13 cellular contexts compared by ENCODE assay signal in the genomic region with DNA sequence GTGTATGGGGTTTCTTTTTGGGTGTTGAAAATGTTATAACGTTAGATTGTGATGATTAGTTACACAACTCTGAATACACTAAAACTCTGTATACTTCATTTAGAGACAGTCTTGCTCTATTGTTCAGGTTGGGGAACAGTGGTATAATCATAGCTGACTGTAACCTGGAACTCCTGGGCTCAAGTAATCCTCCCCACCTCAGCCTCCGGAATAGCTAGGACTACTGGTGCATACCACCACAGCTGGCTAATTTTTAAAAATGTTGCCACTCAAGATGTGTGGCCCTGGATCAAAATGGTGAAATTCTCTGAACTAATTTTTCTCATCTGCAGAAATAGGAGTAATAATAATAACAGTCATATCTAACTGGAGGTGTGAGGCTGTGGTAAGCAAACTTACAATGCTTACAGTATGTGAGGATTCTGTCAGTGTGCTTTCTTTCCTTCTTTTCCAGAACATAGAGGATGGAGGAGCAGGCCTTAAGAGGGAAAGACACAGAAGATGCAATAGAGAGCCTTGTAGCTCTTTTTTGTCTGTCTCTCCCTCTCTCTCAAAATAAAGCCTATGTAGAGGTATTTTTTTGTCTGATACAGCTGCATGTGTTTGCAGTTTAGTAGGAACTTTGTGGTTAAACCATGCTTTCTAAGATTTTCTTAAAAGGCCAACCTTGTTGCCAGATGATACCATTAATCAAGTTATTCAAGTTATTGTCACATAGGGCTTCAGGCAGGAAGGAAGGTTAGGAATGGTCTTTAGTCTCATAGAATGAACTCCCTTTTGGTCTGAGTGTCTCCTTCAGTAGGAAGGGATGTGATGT. TPM values are rescaled to one million over a fixed set of nuclear protein-coding genes. Genes with fewer than 3 reads are reported as not detected.
DNase-seq lines count a peak whose midpoint lies in the region; ATAC-seq, FAIRE-seq and TF ChIP-seq lines count a peak whose summit lies in the region.
"Had no signal": no experiment of that assay in that cellular context is flagged by ENCODE, and none has a peak within 500 bp of the region (broad histone marks: within the 10 kb centered on the region; RNA-seq: fewer than 3 reads in every experiment).

No MANE protein-coding gene starts in this region.

- no peak overlapping the region for H3K27ac Mint-ChIP-seq in activated T-helper 17 cell treated with anti-CD3 and anti-CD28 coated beads, Interleukin-2, amount 50 U/mL, for 72 hours

- 55 to 66% methylated on average over 2 of the region's 2 CpGs for WGBS in esophagus squamous epithelium, 2 donors

- H3K9ac ChIP-seq in BLaER1 treated with 17β-estradiol and CSF1 and Interleukin-3, amounts not matched to agents 10 nM and 100 nM, result peak overlapping the region in 3 of 11 experiments; percentile 4 to 24 (median 21); a peak in 2 of 22 replicates

- H3K4me2 ChIP-seq in BLaER1 treated with 17β-estradiol and CSF1 and Interleukin-3, amounts not matched to agents 10 nM and 100 nM, result peak overlapping the region; percentile 25 to 94 (median 76)

- no peak for TF ChIP-seq POLR2A in esophagus squamous epithelium (IDR thresholded peaks at IDR 0.05)

- peak; percentile 83 for FAIRE-seq in GM19239 (lab: Jason Lieb, UNC)
- FAIRE-seq: H54 had no signal

- peak; percentile 17 for ATAC-seq in activated T-helper 17 cell treated with anti-CD3 and anti-CD28 coated beads, Interleukin-2, amount 50 U/mL, for 72 hours (replicated peaks)

- TF ChIP-seq CTCF in GM20000 (IDR thresholded peaks at IDR 0.05; ENCODE audit: extremely low read depth, missing control alignments), result no peak
- TF ChIP-seq CTCF in esophagus squamous epithelium (IDR thresholded peaks at IDR 0.05), result no peak

- H3K4me1 Mint-ChIP-seq in activated T-helper 17 cell treated with anti-CD3 and anti-CD28 coated beads, Interleukin-2, amount 50 U/mL, for 72 hours, result peaks cover 36% of the 10 kb centered on the region

- intact Hi-C loops in esophagus squamous epithelium (cut with DNase I), result no loop called here

- peaks cover 13 to 32% (median 26%) of the 10 kb centered on the region in 11 experiments; a peak in 21 of 22 replicates for H3K36me3 ChIP-seq in BLaER1 treated with 17β-estradiol and CSF1 and Interleukin-3, amounts not matched to agents 10 nM and 100 nM
- H3K36me3 ChIP-seq in esophagus squamous epithelium, result peaks cover 0 to 22% (median 0%) of the 10 kb centered on the region in 3 donors

- peaks cover 39% of the 10 kb centered on the region for H3K36me3 Mint-ChIP-seq in activated T-helper 17 cell treated with anti-CD3 and anti-CD28 coated beads, Interleukin-2, amount 50 U/mL, for 72 hours (ENCODE audit: low read depth)

- peak overlapping the region in 5 of 11 experiments; percentile 0 to 43 (median 22); a peak in 4 of 22 replicates for H3K27ac ChIP-seq in BLaER1 treated with 17β-estradiol and CSF1 and Interleukin-3, amounts not matched to agents 10 nM and 100 nM
- peak overlapping the region in 1 of 4 donors; percentile 16 for H3K27ac ChIP-seq in esophagus squamous epithelium
- H3K27ac ChIP-seq: thyroid gland had no signal

- peaks cover 72 to 100% (median 90%) of the 10 kb centered on the region in 11 experiments for H4K20me1 ChIP-seq in BLaER1 treated with 17β-estradiol and CSF1 and Interleukin-3, amounts not matched to agents 10 nM and 100 nM

- no peak for DNase-seq in GM19239 (ENCODE audit: insufficient read length, low spot score)
- peak; percentile 56 for DNase-seq in myocyte (ENCODE audit: low read depth)
- DNase-seq in GM20000 (ENCODE audit: low spot score), result no peak
- DNase-seq in DMS153 treated with DMSO at 0.1 percent for 48 hours (lab: John Stamatoyannopoulos, UW; ENCODE audit: unreplicated experiment), result no peak
- DNase-seq in esophagus squamous epithelium (lab: John Stamatoyannopoulos, UW), result no peak
- no peak for DNase-seq in activated CD4-positive, alpha-beta T cell treated with anti-CD3 and anti-CD28 coated beads, Interleukin-2, amount 50 U/mL, for 48 hours
- DNase-seq: activated gamma-delta T cell treated with Interleukin-2 at 50 U/mL for 16 hours, MM.1S, NCI-H524 treated with DMSO at 0.1 percent for 48 hours had no signal

- H3K9me3 ChIP-seq in BLaER1 treated with 17β-estradiol and CSF1 and Interleukin-3, amounts not matched to agents 10 nM and 100 nM (replicated peaks in 1 of 11), result no peaks in the 10 kb centered on the region
- no peaks in the 10 kb centered on the region for H3K9me3 ChIP-seq in esophagus squamous epithelium
- H3K9me3 ChIP-seq: thyroid gland had no signal

- H3K27me3 Mint-ChIP-seq in activated T-helper 17 cell treated with anti-CD3 and anti-CD28 coated beads, Interleukin-2, amount 50 U/mL, for 72 hours, result no peaks in the 10 kb centered on the region

- no peaks in the 10 kb centered on the region for H3K9me3 Mint-ChIP-seq in activated T-helper 17 cell treated with anti-CD3 and anti-CD28 coated beads, Interleukin-2, amount 50 U/mL, for 72 hours

- no peak overlapping the region for H3K4me3 ChIP-seq in BLaER1 treated with 17β-estradiol and CSF1 and Interleukin-3, amounts not matched to agents 10 nM and 100 nM
- no peak overlapping the region for H3K4me3 ChIP-seq in esophagus squamous epithelium
- H3K4me3 ChIP-seq: thyroid gland had no signal

- H3K27me3 ChIP-seq in BLaER1 treated with 17β-estradiol and CSF1 and Interleukin-3, amounts not matched to agents 10 nM and 100 nM, result no peaks in the 10 kb centered on the region
- no peaks in the 10 kb centered on the region for H3K27me3 ChIP-seq in esophagus squamous epithelium
- H3K27me3 ChIP-seq: thyroid gland had no signal

- peaks cover 54 to 83% (median 70%) of the 10 kb centered on the region in 10 experiments for H3K4me1 ChIP-seq in BLaER1 treated with 17β-estradiol and CSF1 and Interleukin-3, amounts not matched to agents 10 nM and 100 nM
- peaks cover 22 to 97% (median 32%) of the 10 kb centered on the region in 3 donors for H3K4me1 ChIP-seq in esophagus squamous epithelium

- H3K4me3 Mint-ChIP-seq in activated T-helper 17 cell treated with anti-CD3 and anti-CD28 coated beads, Interleukin-2, amount 50 U/mL, for 72 hours, result peak overlapping the region; percentile 18

RNA-seq across cellular contexts. Expression of a gene that starts 7.5 kb away (rescaled TPM):
- total RNA-seq in activated T-helper 17 cell treated with anti-CD3 and anti-CD28 coated beads, Interleukin-2, amount 50 U/mL, for 72 hours, result 100 to 1,000 TPM; 220 to 254 TPM
- total RNA-seq in myocyte, result 121 and 142 TPM in 2 replicates
- polyA plus RNA-seq in myocyte (2012), result 208 TPM
- total RNA-seq in esophagus squamous epithelium, result 100 to 1,000 TPM in 2 of 4 donors, 10 to 100 TPM in 2; 81.7 to 144 (median 103) TPM

RNA-seq across cellular contexts. Expression of a gene that starts 58.3 kb away (rescaled TPM):
- total RNA-seq in activated T-helper 17 cell treated with anti-CD3 and anti-CD28 coated beads, Interleukin-2, amount 50 U/mL, for 72 hours, result 100 to 1,000 TPM in 1 of 2 donors, 10 to 100 TPM in 1; 83.5 to 122 TPM
- total RNA-seq in myocyte (24.9 and 31.1 TPM in 2 replicates), esophagus squamous epithelium (10 to 100 TPM; 13.5 to 36.8 (median 34.0) TPM)
- 14.4 TPM for polyA plus RNA-seq in myocyte (2012)
